8 cellular contexts compared by ENCODE assay signal in the genomic region with DNA sequence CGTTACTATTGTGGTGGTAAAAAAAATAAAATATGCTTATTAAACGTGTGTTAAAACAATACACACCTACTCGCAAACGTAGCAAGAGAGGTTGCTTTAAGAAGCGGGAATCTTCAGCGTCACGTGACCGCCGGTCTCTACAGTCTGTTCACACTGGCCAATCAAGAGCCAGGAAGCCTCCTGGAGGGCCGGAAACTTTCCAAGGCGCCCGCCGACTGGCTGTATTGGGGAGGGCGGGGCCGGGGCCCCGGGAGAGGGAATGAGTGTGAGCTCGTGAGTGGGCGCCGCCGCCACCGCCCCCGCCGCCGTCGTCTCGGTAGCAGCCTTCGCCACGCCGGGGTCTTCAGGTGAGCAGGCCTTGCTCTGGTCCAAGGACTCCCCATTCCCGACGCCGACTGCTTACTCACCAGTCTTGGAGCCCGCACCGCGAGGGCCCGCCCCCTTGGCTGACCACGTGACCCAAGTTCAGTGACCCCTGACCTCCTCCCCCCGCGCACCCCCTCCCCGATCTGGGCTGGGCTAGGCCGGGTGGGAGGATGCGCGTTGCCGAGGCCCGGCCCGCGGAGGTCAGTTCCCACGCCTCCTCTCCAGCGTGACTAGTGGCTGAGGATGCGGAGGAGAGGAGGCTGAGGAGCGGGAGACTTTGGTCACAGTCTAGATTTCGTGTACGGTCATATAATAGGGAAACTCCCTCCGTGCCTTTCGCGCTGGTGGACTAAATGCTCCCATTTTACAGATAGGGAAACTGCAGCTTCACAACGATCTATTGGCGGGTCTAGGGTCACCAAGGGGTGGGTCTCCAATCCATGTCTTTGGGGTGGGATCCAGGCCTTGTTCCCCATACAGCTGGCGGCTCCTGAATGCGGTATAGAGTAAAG. TPM values are rescaled to one million over a fixed set of nuclear protein-coding genes. Genes with fewer than 3 reads are reported as not detected.
DNase-seq lines count a peak whose midpoint lies in the region; ATAC-seq and TF ChIP-seq lines count a peak whose summit lies in the region.

A gene with protein sequence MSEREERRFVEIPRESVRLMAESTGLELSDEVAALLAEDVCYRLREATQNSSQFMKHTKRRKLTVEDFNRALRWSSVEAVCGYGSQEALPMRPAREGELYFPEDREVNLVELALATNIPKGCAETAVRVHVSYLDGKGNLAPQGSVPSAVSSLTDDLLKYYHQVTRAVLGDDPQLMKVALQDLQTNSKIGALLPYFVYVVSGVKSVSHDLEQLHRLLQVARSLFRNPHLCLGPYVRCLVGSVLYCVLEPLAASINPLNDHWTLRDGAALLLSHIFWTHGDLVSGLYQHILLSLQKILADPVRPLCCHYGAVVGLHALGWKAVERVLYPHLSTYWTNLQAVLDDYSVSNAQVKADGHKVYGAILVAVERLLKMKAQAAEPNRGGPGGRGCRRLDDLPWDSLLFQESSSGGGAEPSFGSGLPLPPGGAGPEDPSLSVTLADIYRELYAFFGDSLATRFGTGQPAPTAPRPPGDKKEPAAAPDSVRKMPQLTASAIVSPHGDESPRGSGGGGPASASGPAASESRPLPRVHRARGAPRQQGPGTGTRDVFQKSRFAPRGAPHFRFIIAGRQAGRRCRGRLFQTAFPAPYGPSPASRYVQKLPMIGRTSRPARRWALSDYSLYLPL (plus strand): TSS at position 253 of the 878 bp plus-strand sequence. CDS start 4,388 bp downstream, outside the sequence.

- H4K20me1 ChIP-seq in SU-DHL-6 (ENCODE audit: low read depth, low read length) = no peaks in the 10 kb centered on the region

- H3K79me2 ChIP-seq in SU-DHL-6 (ENCODE audit: insufficient read depth, low read length) = peaks cover 23% of the 10 kb centered on the region
- H3K79me2 ChIP-seq in parathyroid adenoma = no peaks in the 10 kb centered on the region

- H3K4me1 ChIP-seq in parathyroid adenoma (peaks cover 4% of the 10 kb centered on the region), tibial nerve (peaks cover 0 to 25% (median 16%) of the 10 kb centered on the region in 4 donors)

- H2AFZ ChIP-seq in SU-DHL-6 (ENCODE audit: low read depth, low read length, severe bottlenecking) (peak within 1 kb of the TSS; percentile 52), parathyroid adenoma (peak within 1 kb of the TSS; percentile 88)

- peak within 1 kb of the TSS; percentile 73 for H3K27ac ChIP-seq in SU-DHL-6 (ENCODE audit: low read depth, low read length)
- peak within 1 kb of the TSS; percentile 78 for H3K27ac ChIP-seq in parathyroid adenoma
- H3K27ac ChIP-seq in tibial nerve = peak within 1 kb of the TSS; percentile 86 to 95 (median 91)

- H3K9me3 ChIP-seq in SU-DHL-6 (ENCODE audit: insufficient read depth, low read length) = no peaks in the 10 kb centered on the region
- H3K9me3 ChIP-seq in parathyroid adenoma (ENCODE audit: control insufficient read depth, low read length) = no peaks in the 10 kb centered on the region
- no peaks in the 10 kb centered on the region for H3K9me3 ChIP-seq in tibial nerve

- peak in 1 of 2 donors; percentile 42 for TF ChIP-seq POLR2A in tibial nerve (IDR thresholded peaks at IDR 0.05)

- H3K4me3 ChIP-seq in SU-DHL-6 (ENCODE audit: insufficient read depth, low read length, poor library complexity, severe bottlenecking) = peak within 1 kb of the TSS; percentile 80
- peak within 1 kb of the TSS; percentile 68 for H3K4me3 ChIP-seq in parathyroid adenoma (ENCODE audit: low read depth, low read length)
- H3K4me3 ChIP-seq in tibial nerve = peak within 1 kb of the TSS; percentile 40 to 71 (median 56)

- no peaks in the 10 kb centered on the region for H3K9me2 ChIP-seq in SU-DHL-6 (replicated peaks; ENCODE audit: insufficient read depth, low read length)

- intact Hi-C loops in Right ventricle myocardium superior (cut with DNase I) = no loop called here

- DNase-seq in GM10266 (ENCODE audit: extremely low spot score) = peak; percentile 89
- DNase-seq in NCI-H1105 (lab: John Stamatoyannopoulos, UW) = peak; percentile 98
- peak; percentile 83 for DNase-seq in activated naive CD8-positive, alpha-beta T cell treated with anti-CD3 and anti-CD28 coated beads, Interleukin-2, amount 50 U/mL, for 16 hours (ENCODE audit: low read depth, low spot score)
- peak; percentile 99 for DNase-seq in Right ventricle myocardium superior
- DNase-seq in tibial nerve (ENCODE audit: low spot score in 2 of 2) = peak; percentile 98

- H3K9ac ChIP-seq in SU-DHL-6 (ENCODE audit: low read length) (peak within 1 kb of the TSS; percentile 75), parathyroid adenoma (no peak within 1 kb of the TSS)

- H3K27me3 ChIP-seq in SU-DHL-6 (ENCODE audit: low read length) (no peaks in the 10 kb centered on the region), parathyroid adenoma (ENCODE audit: control insufficient read depth, insufficient read depth, low read length) (no peaks in the 10 kb centered on the region), tibial nerve (no peaks in the 10 kb centered on the region)

- H3K36me3 ChIP-seq in SU-DHL-6 (ENCODE audit: low read length) (no peaks in the 10 kb centered on the region), parathyroid adenoma (ENCODE audit: control insufficient read depth, insufficient read depth, low read length) (no peaks in the 10 kb centered on the region), tibial nerve (peaks cover 0 to 36% (median 3%) of the 10 kb centered on the region in 3 donors)

- H3K4me2 ChIP-seq in SU-DHL-6 (ENCODE audit: low read depth, low read length, poor library complexity, severe bottlenecking) = peak within 1 kb of the TSS; percentile 65
- peak within 1 kb of the TSS; percentile 61 for H3K4me2 ChIP-seq in parathyroid adenoma (ENCODE audit: low read length)

- WGBS in tibial nerve, 2 donors = 2% methylated on average over 44 to 60 of the region's 60 CpGs

- H3F3A ChIP-seq in SU-DHL-6 (ENCODE audit: insufficient read depth) = peaks cover 18% of the 10 kb centered on the region

- ATAC-seq in HG02623 (IDR thresholded peaks at IDR 0.05; ENCODE audit: unreplicated experiment) = peak; percentile 71
- ATAC-seq in Right ventricle myocardium superior (ENCODE audit: poor library complexity) = peak; percentile 98

- TF ChIP-seq EP300 in tibial nerve (IDR thresholded peaks at IDR 0.05) = peak; percentile 74 to 89

- TF ChIP-seq CTCF in GM10266 (IDR thresholded peaks at IDR 0.05; ENCODE audit: control insufficient read depth, insufficient read depth, low read depth, missing control alignments) (no peak), SU-DHL-6 (IDR thresholded peaks at IDR 0.05; ENCODE audit: insufficient read depth, low read length, poor library complexity, severe bottlenecking) (no peak), parathyroid adenoma (IDR thresholded peaks at IDR 0.05) (no peak), tibial nerve (IDR thresholded peaks at IDR 0.05) (peak in 1 of 5 experiments; percentile 34)

RNA-seq across cellular contexts. Expression of the gene that starts here (rescaled TPM):
- total RNA-seq in Right ventricle myocardium superior (9.2 TPM), tibial nerve (10 to 100 TPM; 23.2 to 38.8 (median 33.1) TPM)

Comparison
In these comparisons a context has a peak if more than half of its experiments do, and no peak if none do; other contexts are left out.
1. Peak in every context shown above with its lines: DNase-seq, ATAC-seq, H3K4me3 ChIP-seq and H3K27ac ChIP-seq.